ENCODE assay signal across 13 cellular contexts in genomic region chr1:182842265-182842664, GRCh38. TPM values are rescaled to one million over a fixed set of nuclear protein-coding genes. Genes with fewer than 3 reads are reported as not detected.
A peak's percentile ranks its signal among the peaks of the same experiment; 100 is the strongest.
DNase-seq lines count a peak whose midpoint lies in the region; ATAC-seq, FAIRE-seq and TF ChIP-seq lines count a peak whose summit lies in the region.
"Had no signal": no experiment of that assay in that cellular context is flagged by ENCODE, and none has a peak within 500 bp of the region (broad histone marks: within the 10 kb centered on the region; RNA-seq: fewer than 3 reads in every experiment).

No MANE protein-coding gene starts in this region.

- TF ChIP-seq CTCF in HepG2 (CRISPR knock-in tag; IDR thresholded peaks at IDR 0.05) (no peak), right lobe of liver (IDR thresholded peaks at IDR 0.05) (no peak), VCaP (conservative IDR thresholded peaks at IDR 0.05) (no peak), foreskin keratinocyte (conservative IDR thresholded peaks at IDR 0.05) (no peak)

- no peak for TF ChIP-seq RAD21 in HepG2 (CRISPR knock-in tag; IDR thresholded peaks at IDR 0.05)

- no peak overlapping the region for H2AFZ ChIP-seq in HepG2 (ENCODE audit: low read length)

- TF ChIP-seq POLR2A in HepG2 (IDR thresholded peaks at IDR 0.05; ENCODE audit: insufficient read depth in 1 of 2, low read depth in 2 of 2, low read length in 2 of 2), result no peak
- TF ChIP-seq POLR2A in right lobe of liver (IDR thresholded peaks at IDR 0.05), result no peak

- H3K9me3 ChIP-seq in HepG2 (ENCODE audit: low read length) (no peaks in the 10 kb centered on the region), right lobe of liver (no peaks in the 10 kb centered on the region)
- H3K9me3 ChIP-seq: left ventricle myocardium inferior had no signal

- H3K4me2 ChIP-seq in HepG2 (ENCODE audit: low read depth, low read length), result peak overlapping the region; percentile 92

- TSS peak; percentile 28 for BruUV-seq in HepG2 (replicated peaks; lab: Mats Ljungman, UMichigan)

- H3K36me3 ChIP-seq in HepG2 (replicated peaks in 1 of 2; ENCODE audit: control insufficient read depth in 1 of 2, insufficient read depth in 2 of 2, low read length in 2 of 2) (peaks cover 6 to 44% of the 10 kb centered on the region in 2 experiments; a peak in 4 of 5 replicates), right lobe of liver (peaks cover 4 to 25% (median 14%) of the 10 kb centered on the region in 4 donors)

- intact Hi-C loops in HepG2 (cut with micrococcal nuclease; ENCODE audit: unreplicated experiment) (no loop called here), right lobe of liver (cut with DNase I) (no loop called here)

- no peak for DNase-seq in HepG2 (ENCODE audit: low spot score)
- DNase-seq in right lobe of liver, result no peak
- no peak for DNase-seq in foreskin keratinocyte
- no peak for DNase-seq in kidney glomerular epithelial cell (lab: John Stamatoyannopoulos, UW)
- DNase-seq in NCI-H2227 treated with DMSO at 0.1 percent for 48 hours (lab: John Stamatoyannopoulos, UW), result no peak
- DNase-seq: activated CD4-positive, CD25-positive, alpha-beta regulatory T cell; aorta; left ventricle myocardium inferior; OCI-M1; right cardiac atrium had no signal

- no peak overlapping the region for H3K9ac ChIP-seq in HepG2 (ENCODE audit: insufficient read depth, low read depth, low read length)

- no peak for TF ChIP-seq EP300 in HepG2 (IDR thresholded peaks at IDR 0.05; ENCODE audit: low read depth in 2 of 2, low read length in 2 of 2)
- no peak for TF ChIP-seq EP300 in HepG2 (CRISPR knock-in tag; IDR thresholded peaks at IDR 0.05; ENCODE audit: borderline replicate concordance)

- no peaks in the 10 kb centered on the region; a peak in 1 of 5 replicates for H3K27me3 ChIP-seq in HepG2 (ENCODE audit: control insufficient read depth in 1 of 2, insufficient read depth in 2 of 2, low read length in 2 of 2)
- H3K27me3 ChIP-seq in right lobe of liver, result no peaks in the 10 kb centered on the region
- no peaks in the 10 kb centered on the region for H3K27me3 ChIP-seq in foreskin keratinocyte

- POLR2A ChIA-PET in HepG2 (lab: Yijun Ruan, JAX), result no interaction called here

- in situ Hi-C loops in HepG2 (cut with HindIII; ENCODE audit: extremely low pct_ligation_motif_present, low pct_unique_long_range_greater_than_20kb), result no loop called here

- CTCF ChIA-PET in HepG2 (lab: Yijun Ruan, JAX; ENCODE audit: low intra/inter-chr PET ratio, low total read pairs), result no interaction called here

- H3K4me3 ChIP-seq in HepG2 (replicated peaks in 1 of 3; ENCODE audit: insufficient read depth in 1 of 3, low read depth in 2 of 3, low read length in 3 of 3) (peak overlapping the region in 2 of 3 experiments; percentile 65 to 87; a peak in 2 of 6 replicates), right lobe of liver (no peak overlapping the region)

- ATAC-seq in HepG2, result no peak
- no peak for ATAC-seq in right lobe of liver
- ATAC-seq in foreskin keratinocyte, result no peak
- ATAC-seq in HG03108 (IDR thresholded peaks at IDR 0.05; ENCODE audit: unreplicated experiment), result no peak
- no peak for ATAC-seq in activated CD4-positive, CD25-positive, alpha-beta regulatory T cell treated with anti-CD3 and anti-CD28 coated beads, Interleukin-2, amount 50 U/mL, for 24 hours
- ATAC-seq: right cardiac atrium had no signal

- FAIRE-seq in HepG2 (lab: Jason Lieb, UNC), result no peak

- peaks cover 77% of the 10 kb centered on the region for H3K79me2 ChIP-seq in HepG2 (ENCODE audit: insufficient read depth, low read length)

- peaks cover 30% of the 10 kb centered on the region for H3K4me1 ChIP-seq in HepG2 (ENCODE audit: insufficient read depth, low read length)
- H3K4me1 ChIP-seq in right lobe of liver, result peaks cover 0 to 26% (median 11%) of the 10 kb centered on the region in 4 donors
- peaks cover 10% of the 10 kb centered on the region for H3K4me1 ChIP-seq in foreskin keratinocyte

- 78% methylated on average over 4 of the region's 4 CpGs for WGBS in HepG2 (ENCODE audit: low lambda C conversion rate)
- WGBS in right lobe of liver (ENCODE audit: insufficient coverage, low coverage, low lambda C conversion rate, missing lambda C conversion rate), result 44% methylated on average over 4 of the region's 4 CpGs

- no peak overlapping the region for H3K27ac ChIP-seq in HepG2 (ENCODE audit: extremely low read length, insufficient read depth, low read length)
- H3K27ac ChIP-seq in right lobe of liver, result no peak overlapping the region
- H3K27ac ChIP-seq in VCaP, result peak overlapping the region; percentile 20; the same call in 1 of the 2 replicates
- peak overlapping the region; percentile 2 for H3K27ac ChIP-seq in foreskin keratinocyte
- H3K27ac ChIP-seq: left ventricle myocardium inferior had no signal

- H4K20me1 ChIP-seq in HepG2 (ENCODE audit: insufficient read depth, low read length), result peaks cover 61% of the 10 kb centered on the region

TF ChIP-seq in HepG2, 621 proteins besides CTCF, POLR2A, EP300 and RAD21 (continues in another document):
- TF ChIP-seq, protein P1, sequence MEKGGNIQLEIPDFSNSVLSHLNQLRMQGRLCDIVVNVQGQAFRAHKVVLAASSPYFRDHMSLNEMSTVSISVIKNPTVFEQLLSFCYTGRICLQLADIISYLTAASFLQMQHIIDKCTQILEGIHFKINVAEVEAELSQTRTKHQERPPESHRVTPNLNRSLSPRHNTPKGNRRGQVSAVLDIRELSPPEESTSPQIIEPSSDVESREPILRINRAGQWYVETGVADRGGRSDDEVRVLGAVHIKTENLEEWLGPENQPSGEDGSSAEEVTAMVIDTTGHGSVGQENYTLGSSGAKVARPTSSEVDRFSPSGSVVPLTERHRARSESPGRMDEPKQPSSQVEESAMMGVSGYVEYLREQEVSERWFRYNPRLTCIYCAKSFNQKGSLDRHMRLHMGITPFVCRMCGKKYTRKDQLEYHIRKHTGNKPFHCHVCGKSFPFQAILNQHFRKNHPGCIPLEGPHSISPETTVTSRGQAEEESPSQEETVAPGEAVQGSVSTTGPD (CRISPR knock-in tag; IDR thresholded peaks at IDR 0.05), result no peak
- no peak for TF ChIP-seq EED (CRISPR knock-in tag; IDR thresholded peaks at IDR 0.05)
- no peak for TF ChIP-seq PRMT3 (CRISPR knock-in tag; IDR thresholded peaks at IDR 0.05; ENCODE audit: borderline replicate concordance, low read depth)
- no peak for TF ChIP-seq AHR (CRISPR knock-in tag; IDR thresholded peaks at IDR 0.05)

RNA-seq across cellular contexts. Expression of gene DHX9, which starts 3.1 kb away (rescaled TPM):
- total RNA-seq in HepG2 (2016; rRNA removed; fragmentation: Illumina TruSeq; extraction: Trizol) (211 and 292 TPM in 2 replicates), right lobe of liver (10 to 100 TPM; 32.6 to 51.0 (median 39.5) TPM), foreskin keratinocyte (172 and 196 TPM in 2 replicates)
- 16.1 and 20.6 TPM in 2 replicates for total RNA-seq in HepG2 (2016; cell fraction: cytosol; rRNA removed; fragmentation: Illumina TruSeq; extraction: Trizol; ENCODE audit: low read depth)
- total RNA-seq in HepG2 (2016; cell fraction: insoluble cytoplasmic fraction; rRNA removed; fragmentation: Illumina TruSeq; extraction: Trizol), result 213 and 291 TPM in 2 replicates
- 42.1 and 50.4 TPM in 2 replicates for total RNA-seq in HepG2 (2016; cell fraction: membrane; rRNA removed; fragmentation: Illumina TruSeq; extraction: Trizol)
- total RNA-seq in HepG2 (2016; cell fraction: nucleus; rRNA removed; fragmentation: Illumina TruSeq; extraction: Trizol), result 202 and 214 TPM in 2 replicates
- polyA plus RNA-seq in HepG2 (2011; rRNA removed) (73.0 and 84.8 TPM in 2 replicates), foreskin keratinocyte (113 and 136 TPM in 2 replicates)
- 58.2 and 75.5 TPM in 2 replicates for polyA plus RNA-seq in HepG2 (2011; cell fraction: cytosol; rRNA removed)
- 60.1 and 67.7 TPM in 2 replicates for polyA plus RNA-seq in HepG2 (2011; cell fraction: nucleus; rRNA removed)
- polyA plus RNA-seq in HepG2 (2012), result 68.2 and 72.8 TPM in 2 replicates
- polyA plus RNA-seq in HepG2 (2016; cell fraction: cytosol; fragmentation: Illumina TruSeq; extraction: Trizol; ENCODE audit: low read depth), result 10.6 and 12.5 TPM in 2 replicates
- 227 and 240 TPM in 2 replicates for polyA plus RNA-seq in HepG2 (2016; cell fraction: insoluble cytoplasmic fraction; fragmentation: Illumina TruSeq; extraction: Trizol; ENCODE audit: low read depth)
- polyA plus RNA-seq in HepG2 (2016; cell fraction: membrane; fragmentation: Illumina TruSeq; extraction: Trizol; ENCODE audit: low read depth), result 25.1 and 29.4 TPM in 2 replicates
- 148 and 178 TPM in 2 replicates for polyA plus RNA-seq in HepG2 (2016; cell fraction: nucleus; fragmentation: Illumina TruSeq; extraction: Trizol; ENCODE audit: insufficient read depth, low read depth)
- polyA minus RNA-seq in HepG2 (2011; rRNA and poly(A)+ RNA removed; ENCODE audit: low replicate concordance), result 84.1 and 281 TPM in 2 replicates
- 66.0 and 78.2 TPM in 2 replicates for polyA minus RNA-seq in HepG2 (2011; cell fraction: cytosol; rRNA and poly(A)+ RNA removed)
- 231 and 260 TPM in 2 replicates for polyA minus RNA-seq in HepG2 (2011; cell fraction: nucleus; rRNA and poly(A)+ RNA removed)

RNA-seq across cellular contexts. Expression of gene NPL, which starts 52.7 kb away (rescaled TPM):
- total RNA-seq in HepG2 (2016; rRNA removed; fragmentation: Illumina TruSeq; extraction: Trizol) (0.04 TPM in 1 of 2 replicates, not detected in the other), right lobe of liver (10 to 100 TPM; 10.1 to 28.1 (median 14.4) TPM), foreskin keratinocyte (3.2 TPM in 2 replicates)
- total RNA-seq in HepG2 (2016; cell fraction: cytosol; rRNA removed; fragmentation: Illumina TruSeq; extraction: Trizol; ENCODE audit: low read depth), result not detected in 2 replicates
- 0.07 and 0.15 TPM in 2 replicates for total RNA-seq in HepG2 (2016; cell fraction: insoluble cytoplasmic fraction; rRNA removed; fragmentation: Illumina TruSeq; extraction: Trizol)
- total RNA-seq in HepG2 (2016; cell fraction: membrane; rRNA removed; fragmentation: Illumina TruSeq; extraction: Trizol), result not detected in 2 replicates
- total RNA-seq in HepG2 (2016; cell fraction: nucleus; rRNA removed; fragmentation: Illumina TruSeq; extraction: Trizol), result not detected in 2 replicates
- polyA plus RNA-seq in HepG2 (2011; rRNA removed) (0.03 and 0.07 TPM in 2 replicates), foreskin keratinocyte (3.0 and 3.5 TPM in 2 replicates)
- polyA plus RNA-seq in HepG2 (2011; cell fraction: cytosol; rRNA removed), result not detected in 2 replicates
- polyA plus RNA-seq in HepG2 (2011; cell fraction: nucleus; rRNA removed), result not detected in 2 replicates
- polyA plus RNA-seq in HepG2 (2012), result 0.05 TPM in 1 of 2 replicates, not detected in the other
- not detected in 2 replicates for polyA plus RNA-seq in HepG2 (2016; cell fraction: cytosol; fragmentation: Illumina TruSeq; extraction: Trizol; ENCODE audit: low read depth)
- polyA plus RNA-seq in HepG2 (2016; cell fraction: insoluble cytoplasmic fraction; fragmentation: Illumina TruSeq; extraction: Trizol; ENCODE audit: low read depth), result 0.11 and 0.19 TPM in 2 replicates
- polyA plus RNA-seq in HepG2 (2016; cell fraction: membrane; fragmentation: Illumina TruSeq; extraction: Trizol; ENCODE audit: low read depth), result not detected in 2 replicates
- polyA plus RNA-seq in HepG2 (2016; cell fraction: nucleus; fragmentation: Illumina TruSeq; extraction: Trizol; ENCODE audit: insufficient read depth, low read depth), result not detected in 2 replicates
- polyA minus RNA-seq in HepG2 (2011; rRNA and poly(A)+ RNA removed; ENCODE audit: low replicate concordance), result 4.7 TPM in 1 of 2 replicates, not detected in the other
- polyA minus RNA-seq in HepG2 (2011; cell fraction: cytosol; rRNA and poly(A)+ RNA removed), result not detected in 2 replicates
- polyA minus RNA-seq in HepG2 (2011; cell fraction: nucleus; rRNA and poly(A)+ RNA removed), result not detected in 2 replicates

Comparison
In these comparisons a context has a peak if more than half of its experiments do, and no peak if none do; other contexts are left out.
1. H3K4me3 ChIP-seq: peak in HepG2 (2 of 3); none in right lobe of liver (0 of 3).
2. H3K27ac ChIP-seq: peak in VCaP (single experiment) and foreskin keratinocyte (single experiment); none in HepG2 (single experiment) and right lobe of liver (0 of 3).